In genomic region chr7:20735346-20736065, GRCh38 we compare ENCODE assay signal across 26 cellular contexts. TPM values are rescaled to one million over a fixed set of nuclear protein-coding genes. Genes with fewer than 3 reads are reported as not detected.
"Had no signal": no experiment of that assay in that cellular context is flagged by ENCODE, and none has a peak within 500 bp of the region (broad histone marks: within the 10 kb centered on the region; RNA-seq: fewer than 3 reads in every experiment).

No MANE protein-coding gene starts in this region.

- H3K9me3 ChIP-seq: esophagus squamous epithelium, gastroesophageal sphincter, mucosa of descending colon, ovary, stomach, thoracic aorta, transverse colon had no signal

- H3K36me3 ChIP-seq: esophagus squamous epithelium, gastroesophageal sphincter, ovary, stomach, thoracic aorta, transverse colon had no signal

- H3K4me3 ChIP-seq: dorsolateral prefrontal cortex, esophagus squamous epithelium, gastroesophageal sphincter, mucosa of descending colon, ovary, stomach, thoracic aorta, transverse colon had no signal

- FAIRE-seq: endometrium, kidney, small intestine had no signal

- H3K27ac ChIP-seq: dorsolateral prefrontal cortex, esophagus squamous epithelium, gastroesophageal sphincter, ovary, stomach, thoracic aorta, transverse colon had no signal

- H3K27me3 ChIP-seq: esophagus squamous epithelium, gastroesophageal sphincter, ovary, stomach, transverse colon had no signal

- DNase-seq: cortex of kidney; dorsolateral prefrontal cortex; effector CD8-positive, alpha-beta T cell; esophagus squamous epithelium; foreskin fibroblast; immature natural killer cell; kidney; left cardiac atrium; left ventricle myocardium superior; mammary epithelial cell; mucosa of descending colon; natural killer cell; ovary; right cardiac atrium; small intestine; stimulated activated CD4-positive, alpha-beta T cell treated with anti-CD3 and anti-CD28 coated beads, Interleukin-12 subunit alpha, Interleukin-12 subunit beta, amount 100 ng/mL, for 4 hours; stimulated activated naive CD4-positive, alpha-beta T cell; stomach; substantia nigra; transverse colon had no signal

- ATAC-seq: gastroesophageal sphincter, left cardiac atrium, left ventricle myocardium superior, mucosa of descending colon, natural killer cell, right cardiac atrium had no signal

- H3K4me1 ChIP-seq: esophagus squamous epithelium, gastroesophageal sphincter, stomach, transverse colon had no signal

RNA-seq across cellular contexts. Expression of gene SP8, which starts 51.2 kb away (rescaled TPM):
- total RNA-seq: epithelial cell of proximal tubule, esophagus squamous epithelium, gastroesophageal sphincter, kidney, left cardiac atrium, left ventricle myocardium superior, mucosa of descending colon, natural killer cell, posterior vena cava, right cardiac atrium, stomach, thoracic aorta, transverse colon had no signal
- polyA plus RNA-seq: immature natural killer cell, ovary, right cardiac atrium, small intestine, stomach, urinary bladder had no signal
